Comparison of ENCODE assay signal across 8 cellular contexts in the genomic region with DNA sequence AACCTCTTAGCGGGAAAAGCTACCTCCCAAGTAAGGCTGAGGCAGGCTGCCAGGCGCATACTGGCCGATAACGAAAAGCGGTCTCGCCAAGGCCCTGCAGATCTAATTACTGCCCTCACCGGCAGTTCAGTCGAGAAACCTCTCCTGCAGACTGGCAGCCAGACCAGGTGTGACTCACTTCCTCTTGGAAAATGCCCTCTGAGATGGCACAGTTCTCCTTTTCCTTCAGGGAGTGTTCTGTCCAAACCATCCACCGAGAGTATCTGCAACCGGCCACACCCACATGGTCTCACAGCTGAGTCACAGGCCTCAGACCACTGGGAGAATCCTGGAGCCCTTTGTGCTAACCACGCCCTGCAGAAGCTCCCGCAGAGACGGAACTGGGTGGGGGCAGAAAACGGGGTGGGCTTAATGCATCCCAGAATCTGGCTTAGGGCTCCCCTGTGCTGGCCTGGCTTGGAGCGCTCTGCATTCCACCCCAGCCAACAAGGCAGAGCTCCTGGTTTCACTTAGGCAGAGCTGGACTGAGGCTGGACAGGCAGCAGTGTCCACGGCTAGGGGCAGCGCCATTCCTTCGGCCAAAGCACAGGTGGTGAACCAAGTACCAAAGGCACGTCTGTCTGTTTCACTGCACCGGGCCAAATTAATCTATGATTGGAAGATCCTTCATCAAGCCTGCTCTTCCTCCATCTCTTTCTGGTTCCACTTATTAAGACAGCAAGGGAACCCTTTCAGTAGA. TPM values are rescaled to one million over a fixed set of nuclear protein-coding genes. Genes with fewer than 3 reads are reported as not detected.
DNase-seq lines count a peak whose midpoint lies in the region; ATAC-seq and TF ChIP-seq lines count a peak whose summit lies in the region.

No MANE protein-coding gene starts in this region.

- ATAC-seq in activated CD8-positive, alpha-beta T cell treated with anti-CD3 and anti-CD28 coated beads, Interleukin-2, amount 10 ng/mL, durations not matched to agents 7 days and 5 days: peak; percentile 4
- peak in 1 of 2 donors; percentile 3 for ATAC-seq in naive thymus-derived CD8-positive, alpha-beta T cell
- ATAC-seq in GM18519 (IDR thresholded peaks at IDR 0.05; ENCODE audit: low FRiP score, unreplicated experiment) (no peak), HG02759 (IDR thresholded peaks at IDR 0.05; ENCODE audit: unreplicated experiment) (no peak), GM19467 (IDR thresholded peaks at IDR 0.05; ENCODE audit: unreplicated experiment) (no peak)

- H3K9me3 Mint-ChIP-seq in activated CD8-positive, alpha-beta T cell treated with anti-CD3 and anti-CD28 coated beads, Interleukin-2, amount 10 ng/mL, durations not matched to agents 7 days and 5 days (ENCODE audit: insufficient read depth): no peaks in the 10 kb centered on the region
- H3K9me3 Mint-ChIP-seq in naive thymus-derived CD8-positive, alpha-beta T cell: no peaks in the 10 kb centered on the region

- H3K27ac Mint-ChIP-seq in activated CD8-positive, alpha-beta T cell treated with anti-CD3 and anti-CD28 coated beads, Interleukin-2, amount 10 ng/mL, durations not matched to agents 7 days and 5 days: peak overlapping the region; percentile 97
- H3K27ac Mint-ChIP-seq in naive thymus-derived CD8-positive, alpha-beta T cell: peak overlapping the region; percentile 87 to 98 (median 94)

- no peaks in the 10 kb centered on the region for H3K27me3 Mint-ChIP-seq in activated CD8-positive, alpha-beta T cell treated with anti-CD3 and anti-CD28 coated beads, Interleukin-2, amount 10 ng/mL, durations not matched to agents 7 days and 5 days (ENCODE audit: low read depth)
- no peaks in the 10 kb centered on the region for H3K27me3 Mint-ChIP-seq in naive thymus-derived CD8-positive, alpha-beta T cell

- peaks cover 62% of the 10 kb centered on the region for H3K4me1 Mint-ChIP-seq in activated CD8-positive, alpha-beta T cell treated with anti-CD3 and anti-CD28 coated beads, Interleukin-2, amount 10 ng/mL, durations not matched to agents 7 days and 5 days (ENCODE audit: low read depth)
- peaks cover 36 to 65% (median 63%) of the 10 kb centered on the region in 4 donors for H3K4me1 Mint-ChIP-seq in naive thymus-derived CD8-positive, alpha-beta T cell

- POLR2A ChIA-PET in activated CD8-positive, alpha-beta T cell treated with anti-CD3 and anti-CD28 coated beads, Interleukin-2, amount 10 ng/mL, durations not matched to agents 7 days and 5 days (lab: Charles Lee): interaction anchor here (1.3 to 1.6 kb wide), 3 partner anchors 12 to 94 kb away, joined by 3 to 6 read pairs (median 4); no protein-coding TSS in a partner anchor
- POLR2A ChIA-PET in naive thymus-derived CD8-positive, alpha-beta T cell (lab: Charles Lee): interaction anchor here (0.6 to 1.5 kb wide), 9 partner anchors 8 to 381 kb away, joined by 3 to 9 read pairs (median 4); no protein-coding TSS in a partner anchor

- CTCF ChIA-PET in activated CD8-positive, alpha-beta T cell treated with anti-CD3 and anti-CD28 coated beads, Interleukin-2, amount 10 ng/mL, durations not matched to agents 7 days and 5 days (lab: Charles Lee): interaction anchor here (0.6 to 27.4 kb wide), 4 partner anchors 9 to 466 kb away, joined by 3 to 1011 read pairs (median 7); no protein-coding TSS in a partner anchor

- peak overlapping the region; percentile 99 for H3K4me3 Mint-ChIP-seq in activated CD8-positive, alpha-beta T cell treated with anti-CD3 and anti-CD28 coated beads, Interleukin-2, amount 10 ng/mL, durations not matched to agents 7 days and 5 days
- peak overlapping the region; percentile 93 to 99 (median 96) for H3K4me3 Mint-ChIP-seq in naive thymus-derived CD8-positive, alpha-beta T cell

- no peak for TF ChIP-seq CTCF in fibroblast of mammary gland (conservative IDR thresholded peaks at IDR 0.05; ENCODE audit: control insufficient read depth, insufficient read depth, low read depth, low read length)

- H3K36me3 Mint-ChIP-seq in activated CD8-positive, alpha-beta T cell treated with anti-CD3 and anti-CD28 coated beads, Interleukin-2, amount 10 ng/mL, durations not matched to agents 7 days and 5 days (ENCODE audit: low read depth): peaks cover 52% of the 10 kb centered on the region
- no peaks in the 10 kb centered on the region for H3K36me3 Mint-ChIP-seq in naive thymus-derived CD8-positive, alpha-beta T cell

- DNase-seq in DMS53 treated with DMSO at 0.1 percent for 48 hours (lab: John Stamatoyannopoulos, UW; ENCODE audit: unreplicated experiment): peak; percentile 86
- DNase-seq in MV-4-11 (lab: John Stamatoyannopoulos, UW): peak; percentile 96
- DNase-seq in activated CD8-positive, alpha-beta T cell treated with anti-CD3 and anti-CD28 coated beads, Interleukin-2, amount 10 ng/mL, durations not matched to agents 7 days and 5 days: peak; percentile 51
- DNase-seq in fibroblast of mammary gland (ENCODE audit: low read depth): peak; percentile 96
- peak in 1 of 10 donors; percentile 11 for DNase-seq in naive thymus-derived CD8-positive, alpha-beta T cell

- H3K4me3 ChIP-seq in fibroblast of mammary gland (ENCODE audit: control insufficient read depth, low read depth, low read length): peak overlapping the region; percentile 66

RNA-seq across cellular contexts. Expression of gene S100A10, which starts 1.1 kb away (rescaled TPM):
- total RNA-seq in activated CD8-positive, alpha-beta T cell treated with anti-CD3 and anti-CD28 coated beads, Interleukin-2, amount 10 ng/mL, durations not matched to agents 7 days and 5 days: 100 to 1,000 TPM; 540 to 571 TPM
- 100 to 1,000 TPM; 198 to 212 TPM for total RNA-seq in naive thymus-derived CD8-positive, alpha-beta T cell
- 100 to 1,000 TPM; 629 to 783 (median 630) TPM for polyA plus RNA-seq in naive thymus-derived CD8-positive, alpha-beta T cell

RNA-seq across cellular contexts. Expression of gene S100A11, which starts 44.3 kb away (rescaled TPM):
- 100 to 1,000 TPM; 269 to 293 TPM for total RNA-seq in activated CD8-positive, alpha-beta T cell treated with anti-CD3 and anti-CD28 coated beads, Interleukin-2, amount 10 ng/mL, durations not matched to agents 7 days and 5 days
- total RNA-seq in naive thymus-derived CD8-positive, alpha-beta T cell: 10 to 100 TPM; 88.6 to 95.4 TPM
- 100 to 1,000 TPM in 1 of 3 donors, 10 to 100 TPM in 2; 62.0 to 124 (median 74.6) TPM for polyA plus RNA-seq in naive thymus-derived CD8-positive, alpha-beta T cell
